Comparison of ENCODE assay signal across 6 cellular contexts in the genomic region with DNA sequence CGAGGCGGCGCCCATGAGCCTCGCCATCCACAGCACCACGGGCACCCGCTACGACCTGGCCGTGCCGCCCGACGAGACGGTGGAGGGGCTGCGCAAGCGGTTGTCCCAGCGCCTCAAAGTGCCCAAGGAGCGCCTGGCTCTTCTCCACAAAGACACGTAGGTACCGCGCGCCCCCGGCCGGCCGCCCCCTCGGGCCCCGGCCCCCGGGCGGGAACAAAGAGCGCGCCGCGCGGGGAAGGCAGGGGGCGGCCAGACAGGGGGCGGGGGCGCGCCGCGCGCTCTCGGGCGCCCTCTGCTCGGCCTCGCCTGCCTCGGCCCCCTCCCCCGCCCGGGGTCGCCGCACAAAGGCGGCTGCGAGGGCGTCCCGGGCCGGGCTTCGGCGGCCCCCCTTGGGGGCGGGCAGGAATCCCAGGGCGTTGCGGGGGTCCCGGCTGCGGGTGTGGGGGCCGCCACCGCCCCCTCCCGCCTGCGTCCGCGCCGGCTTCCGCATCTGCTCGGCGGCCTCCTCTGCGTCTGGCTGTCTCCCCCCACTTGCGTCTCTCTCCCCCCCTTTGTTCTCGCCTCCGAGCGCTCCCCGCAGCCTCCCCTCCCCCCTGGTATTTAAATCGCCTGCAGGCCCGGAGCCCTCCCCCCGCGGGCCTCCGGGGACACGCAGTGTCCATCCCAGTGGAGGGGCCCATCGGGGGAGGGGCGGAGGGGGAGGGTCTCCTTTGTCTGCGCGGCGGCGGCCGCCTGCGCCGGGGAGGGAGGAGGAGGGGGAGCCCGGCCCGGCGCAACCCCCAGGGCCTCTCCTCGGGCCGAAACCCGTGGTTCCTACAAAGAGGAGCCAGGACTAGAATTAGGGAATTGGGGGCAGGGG. TPM values are rescaled to one million over a fixed set of nuclear protein-coding genes. Genes with fewer than 3 reads are reported as not detected.
DNase-seq lines count a peak whose midpoint lies in the region; ATAC-seq and TF ChIP-seq lines count a peak whose summit lies in the region.

No MANE protein-coding gene starts in this region.

- H3K4me2 ChIP-seq in H9 (ENCODE audit: insufficient read depth, insufficient read length, low read length), result peak overlapping the region; percentile 70

- H3K9me3 ChIP-seq in H9 (ENCODE audit: control insufficient read depth, low read depth, low read length) (no peaks in the 10 kb centered on the region), SJCRH30 (replicated peaks) (no peaks in the 10 kb centered on the region), endocrine pancreas (ENCODE audit: control insufficient read depth, low read length) (no peaks in the 10 kb centered on the region)

- H3K23ac ChIP-seq in H9 (ENCODE audit: insufficient read length, low read depth, low read length), result no peak overlapping the region

- no peak overlapping the region for H4K5ac ChIP-seq in H9 (ENCODE audit: insufficient read length, low read depth, low read length)

- H3K27me3 Mint-ChIP-seq in H9 (ENCODE audit: low read depth), result no peaks in the 10 kb centered on the region

- H3K4me1 ChIP-seq in H9 (ENCODE audit: insufficient read depth, low read length) (no peaks in the 10 kb centered on the region; the same call in 1 of the 2 replicates), SJCRH30 (peaks cover 16% of the 10 kb centered on the region), endocrine pancreas (ENCODE audit: control insufficient read depth, insufficient read depth, low read length) (no peaks in the 10 kb centered on the region)

- H2AK5ac ChIP-seq in H9 (ENCODE audit: insufficient read length, low read length), result no peak overlapping the region

- no peak overlapping the region for H2AFZ ChIP-seq in H9 (ENCODE audit: low read length)

- H3K4me1 Mint-ChIP-seq in H9, result peaks cover 0 to 20% of the 10 kb centered on the region in 2 experiments; a peak in 1 of 4 replicates

- peaks cover 35% of the 10 kb centered on the region for H3K36me3 ChIP-seq in SJCRH30
- H3K36me3 ChIP-seq in endocrine pancreas (ENCODE audit: control insufficient read depth, insufficient read depth, low read length), result peaks cover 10% of the 10 kb centered on the region

- H3K18ac ChIP-seq in H9 (ENCODE audit: insufficient read length, low read depth, low read length), result no peak overlapping the region

- peak overlapping the region; percentile 84 to 94 (median 92); a peak in 3 of 7 replicates for H3K27ac Mint-ChIP-seq in H9

- WGBS in H9 (ENCODE audit: extremely low coverage, insufficient read length, low lambda C conversion rate), result no CpG with 5 or more reads among the region's 97 CpGs

- peaks cover 12% of the 10 kb centered on the region for H3K23me2 ChIP-seq in H9 (ENCODE audit: insufficient read length, low read depth, low read length, poor library complexity, severe bottlenecking)

- no peak overlapping the region for H4K8ac ChIP-seq in H9 (replicated peaks; ENCODE audit: insufficient read length, low read depth, low read length)

- H3K27me3 ChIP-seq in H9 (ENCODE audit: insufficient read depth, low read length) (no peaks in the 10 kb centered on the region), SJCRH30 (no peaks in the 10 kb centered on the region), endocrine pancreas (ENCODE audit: control insufficient read depth, insufficient read depth, low read length) (no peaks in the 10 kb centered on the region)

- H2BK120ac ChIP-seq in H9 (ENCODE audit: low read depth, low read length, poor library complexity, severe bottlenecking), result no peak overlapping the region

- H3K9me3 Mint-ChIP-seq in H9, result no peaks in the 10 kb centered on the region; a peak in 1 of 5 replicates

- no peak overlapping the region for H2BK5ac ChIP-seq in H9 (ENCODE audit: insufficient read length, low read length)

- H4K91ac ChIP-seq in H9 (ENCODE audit: insufficient read length, low read depth, low read length), result no peak overlapping the region

- H3K9ac ChIP-seq in H9 (ENCODE audit: extremely low read depth, insufficient read length, low read length) (peak overlapping the region; percentile 73), endocrine pancreas (ENCODE audit: control insufficient read depth, insufficient read depth, low read length) (peak overlapping the region; percentile 51)

- no peaks in the 10 kb centered on the region for H3K79me1 ChIP-seq in H9 (ENCODE audit: insufficient read depth, low read depth, low read length, poor library complexity, severe bottlenecking)

- H3K4me3 ChIP-seq in SJCRH30 (peak overlapping the region; percentile 78), endocrine pancreas (ENCODE audit: control insufficient read depth, insufficient read depth, low read length) (no peak overlapping the region)

- H3K36me3 Mint-ChIP-seq in H9 (ENCODE audit: insufficient read depth in 1 of 3, low read depth in 3 of 3), result peaks cover 16 to 38% (median 28%) of the 10 kb centered on the region in 3 experiments; a peak in 6 of 7 replicates

- peak overlapping the region; percentile 84 to 90 for H3K4me3 Mint-ChIP-seq in H9

- no peak overlapping the region for H3T11ph ChIP-seq in H9 (ENCODE audit: low read length)

- H3K4ac ChIP-seq in H9 (ENCODE audit: low read depth, low read length), result no peak overlapping the region

- H3K14ac ChIP-seq in H9 (ENCODE audit: insufficient read depth, low read length), result peak overlapping the region; percentile 89

- H4K20me1 ChIP-seq in H9 (ENCODE audit: control insufficient read depth, insufficient read depth, insufficient read length), result no peaks in the 10 kb centered on the region

- H3K56ac ChIP-seq in H9 (ENCODE audit: insufficient read length, low read depth, low read length), result no peak overlapping the region

- ATAC-seq in HG03135 (IDR thresholded peaks at IDR 0.05; ENCODE audit: unreplicated experiment) (no peak), GM21447 (IDR thresholded peaks at IDR 0.05; ENCODE audit: unreplicated experiment) (no peak)

- no peak overlapping the region for H2BK15ac ChIP-seq in H9 (ENCODE audit: low read depth, low read length)

- H3K27ac ChIP-seq in H9 (ENCODE audit: insufficient read length, low read depth, low read length), result no peak overlapping the region
- H3K27ac ChIP-seq in SJCRH30, result peak overlapping the region; percentile 35; the same call in 1 of the 2 replicates

- no peak overlapping the region for H2BK12ac ChIP-seq in H9 (ENCODE audit: insufficient read length, low read depth, low read length)

- no peak; the same call in 2 of the 3 replicates for TF ChIP-seq CTCF in H9 (conservative IDR thresholded peaks at IDR 0.05)

- no peak for DNase-seq in H9
- DNase-seq in SJCRH30, result peak; percentile 61 to 65
- DNase-seq in nucleus accumbens (lab: John Stamatoyannopoulos, UW), result peak in 47 of 56 donors; percentile 21 to 75 (median 59)

- H3K79me2 ChIP-seq in H9 (ENCODE audit: insufficient read depth, low read length), result peaks cover 11% of the 10 kb centered on the region; the same call in 1 of the 2 replicates

- no peak overlapping the region for H2BK20ac ChIP-seq in H9 (ENCODE audit: low read depth, low read length, poor library complexity, severe bottlenecking)

RNA-seq across cellular contexts. Expression of a gene that starts 2.2 kb away (rescaled TPM):
- total RNA-seq in H9 (2021), result 286 and 300 TPM in 2 replicates
- 9.1 TPM in 2 replicates for total RNA-seq in SJCRH30 (2014; rRNA removed; shearing (Covaris generic))

RNA-seq across cellular contexts. Expression of a gene that starts 9.1 kb away (rescaled TPM):
- 179 and 191 TPM in 2 replicates for total RNA-seq in H9 (2021)
- 25.5 and 32.2 TPM in 2 replicates for total RNA-seq in SJCRH30 (2014; rRNA removed; shearing (Covaris generic))

RNA-seq across cellular contexts. Expression of a gene that starts 12.8 kb away (rescaled TPM):
- total RNA-seq in H9 (2021), result 25.6 and 28.4 TPM in 2 replicates
- 1.2 and 1.9 TPM in 2 replicates for total RNA-seq in SJCRH30 (2014; rRNA removed; shearing (Covaris generic))

RNA-seq across cellular contexts. Expression of a gene that starts 18.5 kb away (rescaled TPM):
- total RNA-seq in H9 (2021), result 249 and 263 TPM in 2 replicates
- 159 and 181 TPM in 2 replicates for total RNA-seq in SJCRH30 (2014; rRNA removed; shearing (Covaris generic))

RNA-seq across cellular contexts. Expression of a gene that starts 24.7 kb away (rescaled TPM):
- 56.4 and 63.0 TPM in 2 replicates for total RNA-seq in H9 (2021)
- 22.3 and 25.1 TPM in 2 replicates for total RNA-seq in SJCRH30 (2014; rRNA removed; shearing (Covaris generic))

Comparison
In these comparisons a context has a peak if more than half of its experiments do, and no peak if none do; other contexts are left out.
1. RNA of a gene that starts 2.2 kb away (total RNA-seq): 286 to 300 TPM in H9; 9.1 TPM in SJCRH30; every median in the first group is over 10 times any median in the second.